In the genomic region with DNA sequence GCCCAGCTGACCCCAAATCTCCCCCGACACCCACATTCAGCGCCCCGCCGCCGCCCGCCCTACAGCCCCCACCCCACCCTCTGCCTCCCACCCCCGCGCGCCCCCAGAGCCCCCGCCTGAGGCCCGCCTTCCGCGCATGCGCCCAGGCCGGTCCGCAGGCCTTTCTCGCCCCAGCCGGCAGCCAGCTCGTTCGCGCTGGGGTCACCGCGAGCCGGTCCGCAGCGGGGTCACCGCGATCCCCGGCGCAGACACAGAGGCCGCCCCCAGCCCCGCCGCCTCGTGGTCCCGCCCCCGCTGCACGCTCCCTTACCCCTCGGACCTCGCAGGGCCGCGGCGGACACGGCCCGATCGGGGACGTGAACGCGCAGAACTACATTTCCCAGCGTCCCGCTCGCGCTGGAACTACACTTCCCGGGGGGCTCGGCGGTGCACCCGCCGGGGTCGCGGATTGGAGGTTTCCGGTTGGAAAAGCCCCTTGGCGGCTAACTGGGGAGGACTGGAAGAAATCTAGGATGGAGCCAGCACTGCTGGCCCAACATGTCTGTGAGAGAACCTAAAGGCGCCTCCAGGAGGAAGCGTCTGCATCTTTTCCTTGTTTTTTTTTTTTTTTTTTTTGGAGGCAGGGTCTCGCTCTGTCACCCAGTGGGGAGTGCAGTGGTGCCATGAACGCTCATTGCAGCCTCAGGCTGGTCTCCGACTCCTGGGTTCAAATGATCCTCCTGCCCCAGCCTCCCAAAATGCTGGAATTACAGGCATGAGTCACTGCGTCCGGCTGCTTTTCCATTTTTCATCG, we compare ENCODE assay signal across 8 cellular contexts. TPM values are rescaled to one million over a fixed set of nuclear protein-coding genes. Genes with fewer than 3 reads are reported as not detected.
DNase-seq lines count a peak whose midpoint lies in the region; ATAC-seq and TF ChIP-seq lines count a peak whose summit lies in the region.

TSS of gene ZNF605 (minus strand) at position 374 of the 793 bp plus-strand sequence. CDS start 10,671 bp downstream, outside the sequence.

- H3K9me3 Mint-ChIP-seq in T-cell = peaks cover 0 to 4% (median 0%) of the 10 kb centered on the region in 3 donors
- H3K9me3 Mint-ChIP-seq in progenitor cell of endocrine pancreas (ENCODE audit: low read depth) = peaks cover 32% of the 10 kb centered on the region

- H3K27ac ChIP-seq in upper lobe of right lung = peak within 1 kb of the TSS; percentile 96

- DNase-seq in HEK293T (ENCODE audit: extremely low spot score) (peak; percentile 88), MV-4-11 (lab: John Stamatoyannopoulos, UW) (peak; percentile 70), T-cell (peak; percentile 69 to 89 (median 82)), amniotic stem cell (lab: John Stamatoyannopoulos, UW) (peak; percentile 74), left ventricle myocardium superior (peak; percentile 95), progenitor cell of endocrine pancreas (ENCODE audit: low spot score, unreplicated experiment) (peak; percentile 78), upper lobe of right lung (peak; percentile 95)

- peak within 1 kb of the TSS; percentile 94 to 97 (median 96) for H3K4me3 Mint-ChIP-seq in T-cell
- H3K4me3 Mint-ChIP-seq in progenitor cell of endocrine pancreas (ENCODE audit: low read depth) = peak within 1 kb of the TSS; percentile 92

- peak within 1 kb of the TSS; percentile 87 to 93 for H3K27ac Mint-ChIP-seq in T-cell
- H3K27ac Mint-ChIP-seq in progenitor cell of endocrine pancreas = peak within 1 kb of the TSS; percentile 99

- peaks cover 14% of the 10 kb centered on the region for H3K4me1 ChIP-seq in upper lobe of right lung

- POLR2A ChIA-PET in HEK293T (lab: Yijun Ruan, JAX) = interaction anchor here (0.6 kb wide), 1 partner anchor 124 kb away, joined by 3 read pairs; no protein-coding TSS in a partner anchor
- POLR2A ChIA-PET in T-cell (lab: Charles Lee) = interaction anchor here (0.6 to 0.7 kb wide), 2 partner anchors 30 to 76 kb away, joined by 3 to 7 read pairs; partner anchors contain the start of gene ZNF26 (in 1 of the 2)

- H3K4me3 ChIP-seq in GM08714 (ENCODE audit: low read length) (peak within 1 kb of the TSS; percentile 88), upper lobe of right lung (peak within 1 kb of the TSS; percentile 80)

- no peaks in the 10 kb centered on the region for H3K27me3 ChIP-seq in upper lobe of right lung

- intact Hi-C loops in left ventricle myocardium superior (cut with micrococcal nuclease) (no loop called here), upper lobe of right lung (cut with DNase I) (no loop called here)

- H3K4me1 Mint-ChIP-seq in T-cell = peaks cover 35 to 36% (median 36%) of the 10 kb centered on the region in 3 donors
- H3K4me1 Mint-ChIP-seq in progenitor cell of endocrine pancreas (ENCODE audit: low read depth) = peaks cover 13% of the 10 kb centered on the region

- CTCF ChIA-PET in HEK293T (lab: Yijun Ruan, JAX) = no interaction called here
- CTCF ChIA-PET in T-cell (lab: Charles Lee) = interaction anchor here in 1 of 2 donors (0.8 kb wide), 1 partner anchor 52 kb away, joined by 3 read pairs; no protein-coding TSS in a partner anchor

- no peaks in the 10 kb centered on the region for H3K9me3 ChIP-seq in upper lobe of right lung

- H3K27me3 Mint-ChIP-seq in T-cell (no peaks in the 10 kb centered on the region), progenitor cell of endocrine pancreas (no peaks in the 10 kb centered on the region)

- TF ChIP-seq CTCF in progenitor cell of endocrine pancreas (IDR thresholded peaks at IDR 0.05; ENCODE audit: unreplicated experiment) (no peak), upper lobe of right lung (IDR thresholded peaks at IDR 0.05) (no peak)

- no peaks in the 10 kb centered on the region for H3K36me3 ChIP-seq in upper lobe of right lung

- ATAC-seq in T-cell (replicated peaks in 1 of 4) = peak; percentile 96 to 97 (median 96)
- ATAC-seq in left ventricle myocardium superior = peak; percentile 95
- peak; percentile 97 for ATAC-seq in upper lobe of right lung

- peaks cover 13% of the 10 kb centered on the region for H3K36me3 Mint-ChIP-seq in T-cell
- peaks cover 37% of the 10 kb centered on the region for H3K36me3 Mint-ChIP-seq in progenitor cell of endocrine pancreas (ENCODE audit: insufficient read depth)

TF ChIP-seq in HEK293T, 16 proteins besides CTCF, POLR2A, EP300 and RAD21:
- TF ChIP-seq LEF1 (IDR thresholded peaks at IDR 0.05; ENCODE audit: borderline replicate concordance) (no peak), SUZ12 (IDR thresholded peaks at IDR 0.05) (peak; percentile 68), BHLHE40 (IDR thresholded peaks at IDR 0.05; ENCODE audit: borderline replicate concordance) (no peak), FOXM1 (IDR thresholded peaks at IDR 0.05; ENCODE audit: borderline replicate concordance) (no peak), FOXA1 (IDR thresholded peaks at IDR 0.05) (no peak), FOXK2 (IDR thresholded peaks at IDR 0.05) (no peak), HDGF (IDR thresholded peaks at IDR 0.05; ENCODE audit: borderline replicate concordance) (no peak), NFRKB (IDR thresholded peaks at IDR 0.05) (no peak), SP1 (IDR thresholded peaks at IDR 0.05) (no peak), TARDBP (IDR thresholded peaks at IDR 0.05) (no peak), ZNF384 (IDR thresholded peaks at IDR 0.05) (peak; percentile 71), ARNT (IDR thresholded peaks at IDR 0.05) (no peak), CTBP1 (IDR thresholded peaks at IDR 0.05; ENCODE audit: borderline replicate concordance) (no peak), ELF4 (IDR thresholded peaks at IDR 0.05) (peak; percentile 22; the same call in 1 of the 2 replicates), L3MBTL2 (conservative IDR thresholded peaks at IDR 0.05) (peak; percentile 39)
- TF ChIP-seq, protein P1, sequence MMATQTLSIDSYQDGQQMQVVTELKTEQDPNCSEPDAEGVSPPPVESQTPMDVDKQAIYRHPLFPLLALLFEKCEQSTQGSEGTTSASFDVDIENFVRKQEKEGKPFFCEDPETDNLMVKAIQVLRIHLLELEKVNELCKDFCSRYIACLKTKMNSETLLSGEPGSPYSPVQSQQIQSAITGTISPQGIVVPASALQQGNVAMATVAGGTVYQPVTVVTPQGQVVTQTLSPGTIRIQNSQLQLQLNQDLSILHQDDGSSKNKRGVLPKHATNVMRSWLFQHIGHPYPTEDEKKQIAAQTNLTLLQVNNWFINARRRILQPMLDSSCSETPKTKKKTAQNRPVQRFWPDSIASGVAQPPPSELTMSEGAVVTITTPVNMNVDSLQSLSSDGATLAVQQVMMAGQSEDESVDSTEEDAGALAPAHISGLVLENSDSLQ (IDR thresholded peaks at IDR 0.05) = no peak

RNA-seq across cellular contexts. Expression of gene ZNF605, which starts in this region (rescaled TPM):
- 10 to 100 TPM in 3 of 5 donors, 1 to 10 TPM in 2; 5.1 to 13.1 (median 12.1) TPM for total RNA-seq in T-cell
- 13.9 TPM for total RNA-seq in left ventricle myocardium superior
- 28.7 and 28.8 TPM in 2 replicates for total RNA-seq in progenitor cell of endocrine pancreas
- total RNA-seq in upper lobe of right lung = 13.4 TPM

Comparison
In these comparisons a context has a peak if more than half of its experiments do, and no peak if none do; other contexts are left out.
1. Peak in every context shown above with its lines: DNase-seq, ATAC-seq, H3K4me3 ChIP-seq and H3K27ac ChIP-seq.